21 cellular contexts compared by ENCODE assay signal in the genomic region with DNA sequence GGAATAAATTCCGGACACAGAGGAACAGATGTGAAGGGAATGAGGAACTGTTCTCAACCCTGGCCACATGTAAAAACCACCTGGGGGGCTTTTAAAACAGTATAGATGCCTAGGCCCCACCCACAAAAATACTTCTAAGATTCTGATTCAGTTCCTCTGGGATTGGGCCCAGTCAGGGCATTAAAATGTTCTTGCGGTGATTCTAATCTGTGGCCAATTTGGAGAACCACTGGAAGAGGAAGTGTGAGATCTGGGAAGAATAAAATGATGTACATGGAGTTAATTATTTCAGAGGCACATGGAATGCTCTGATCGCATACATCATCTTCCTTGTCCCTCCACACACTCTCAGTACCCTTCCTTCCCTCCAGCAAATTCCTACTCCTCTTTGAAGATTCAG.
"Had no signal": no experiment of that assay in that cellular context is flagged by ENCODE, and none has a peak within 500 bp of the region (broad histone marks: within the 10 kb centered on the region; RNA-seq: fewer than 3 reads in every experiment).

No MANE protein-coding gene starts in this region.

- DNase-seq: activated CD4-positive, alpha-beta T cell treated with anti-CD3 and anti-CD28 coated beads for 36 hours; activated CD4-positive, alpha-beta T cell treated with anti-CD3 and anti-CD28 coated beads, Interleukin-2, amount 50 U/mL, for 48 hours; effector CD8-positive, alpha-beta T cell; immature natural killer cell; mesenchymal stem cell; mucosa of descending colon; naive B cell; pancreas; right lobe of liver; small intestine; stimulated activated CD4-positive, alpha-beta T cell treated with anti-CD3 and anti-CD28 coated beads, Interleukin-15, amount 100 ng/mL, for 24 hours; stimulated activated CD4-positive, alpha-beta T cell treated with anti-CD3 and anti-CD28 coated beads, Interleukin-2, amount 100 ng/mL, for 48 hours; uterus had no signal

- H3K4me3 Mint-ChIP-seq: activated CD4-positive, alpha-beta T cell treated with anti-CD3 and anti-CD28 coated beads for 36 hours; activated naive CD8-positive, alpha-beta T cell; brain; dendritic cell treated with granulocyte-macrophage colony-stimulating factor and Interleukin-4, amounts not matched to agents 40 ng/mL and 50 ng/mL, for 4 days; immature natural killer cell; naive B cell; stimulated activated naive CD8-positive, alpha-beta T cell treated with anti-CD3 and anti-CD28 coated beads, Interleukin-15, Interleukin-2, amounts not matched to agents 100 ng/mL and 50 ng/mL, for 24 hours; T-helper 2 cell treated with Interferon-gamma antibody and Interleukin-4, amounts not matched to agents 5 μg/mL and 100 μg/mL, for 36 hours; WTC11 had no signal

- H3K27ac Mint-ChIP-seq: activated CD4-positive, alpha-beta T cell treated with anti-CD3 and anti-CD28 coated beads for 36 hours; activated naive CD8-positive, alpha-beta T cell; brain; dendritic cell treated with granulocyte-macrophage colony-stimulating factor and Interleukin-4, amounts not matched to agents 40 ng/mL and 50 ng/mL, for 4 days; immature natural killer cell; naive B cell; stimulated activated naive CD8-positive, alpha-beta T cell treated with anti-CD3 and anti-CD28 coated beads, Interleukin-15, Interleukin-2, amounts not matched to agents 100 ng/mL and 50 ng/mL, for 24 hours; T-helper 2 cell treated with Interferon-gamma antibody and Interleukin-4, amounts not matched to agents 5 μg/mL and 100 μg/mL, for 36 hours; WTC11 had no signal

- H3K4me3 ChIP-seq: gastroesophageal sphincter, mucosa of descending colon, pancreas, right lobe of liver, tibial nerve, uterus had no signal

- ATAC-seq: activated CD4-positive, alpha-beta T cell treated with anti-CD3 and anti-CD28 coated beads for 36 hours; gastroesophageal sphincter; mucosa of descending colon; pancreas; right lobe of liver; WTC11 had no signal

- H3K4me1 Mint-ChIP-seq: activated CD4-positive, alpha-beta T cell treated with anti-CD3 and anti-CD28 coated beads for 36 hours; brain; immature natural killer cell; naive B cell had no signal

- H3K27me3 Mint-ChIP-seq: activated CD4-positive, alpha-beta T cell treated with anti-CD3 and anti-CD28 coated beads for 36 hours; activated naive CD8-positive, alpha-beta T cell; brain; dendritic cell treated with granulocyte-macrophage colony-stimulating factor and Interleukin-4, amounts not matched to agents 40 ng/mL and 50 ng/mL, for 4 days; naive B cell; stimulated activated naive CD8-positive, alpha-beta T cell treated with anti-CD3 and anti-CD28 coated beads, Interleukin-15, Interleukin-2, amounts not matched to agents 100 ng/mL and 50 ng/mL, for 24 hours had no signal
